15 cellular contexts compared by ENCODE assay signal in the genomic region with DNA sequence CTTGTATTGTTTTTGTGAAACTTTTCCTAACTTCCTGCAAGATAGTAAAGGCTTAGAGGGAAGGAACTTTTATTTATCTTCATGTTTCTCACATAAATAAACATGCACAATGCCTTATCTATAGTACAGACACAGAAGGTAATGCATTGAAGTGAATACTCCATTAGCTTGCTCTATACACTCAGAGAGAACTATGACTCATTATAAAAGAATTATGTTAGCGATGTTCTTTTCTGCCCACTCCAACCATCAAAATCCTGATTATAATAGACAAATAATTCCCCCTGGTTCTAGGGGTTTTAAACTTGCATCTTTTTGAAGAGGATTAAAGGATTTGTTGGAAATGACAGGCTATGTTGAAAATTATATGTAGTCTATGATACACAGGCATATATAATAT.
"Had no signal": no experiment of that assay in that cellular context is flagged by ENCODE, and none has a peak within 500 bp of the region (broad histone marks: within the 10 kb centered on the region; RNA-seq: fewer than 3 reads in every experiment).

No MANE protein-coding gene starts in this region.

- FAIRE-seq: kidney, pancreas had no signal

- H3K27ac ChIP-seq: heart right ventricle, pancreas, stomach, vagina, VCaP had no signal

- H3K36me3 ChIP-seq: heart right ventricle, pancreas, stomach, vagina had no signal

- H3K9me3 Mint-ChIP-seq: activated CD4-positive, alpha-beta memory T cell treated with anti-CD3 and anti-CD28 coated beads for 36 hours; brain; dendritic cell treated with granulocyte-macrophage colony-stimulating factor and Interleukin-4, amounts not matched to agents 40 ng/mL and 50 ng/mL, for 4 days; endodermal cell; neural crest cell had no signal

- DNase-seq: activated CD4-positive, alpha-beta memory T cell treated with anti-CD3 and anti-CD28 coated beads for 36 hours; activated CD8-positive, alpha-beta memory T cell treated with anti-CD3 and anti-CD28 coated beads, Interleukin-2, amount 50 U/mL, for 4 hours; endodermal cell; heart right ventricle; kidney; left ventricle myocardium superior; pancreas; small intestine; stomach; SW 1271 had no signal

- H3K4me1 Mint-ChIP-seq: endodermal cell, neural crest cell had no signal

- H3K9me3 ChIP-seq: heart right ventricle, pancreas, stomach, vagina had no signal

- H3K4me1 ChIP-seq: heart right ventricle, pancreas, stomach, vagina had no signal

- H3K27me3 Mint-ChIP-seq: activated CD4-positive, alpha-beta memory T cell treated with anti-CD3 and anti-CD28 coated beads for 36 hours; brain; dendritic cell treated with granulocyte-macrophage colony-stimulating factor and Interleukin-4, amounts not matched to agents 40 ng/mL and 50 ng/mL, for 4 days had no signal

- H3K4me3 ChIP-seq: heart right ventricle, pancreas, stomach, vagina had no signal

- H3K36me3 Mint-ChIP-seq: activated CD4-positive, alpha-beta memory T cell treated with anti-CD3 and anti-CD28 coated beads for 36 hours; brain had no signal

- H3K27ac Mint-ChIP-seq: activated CD4-positive, alpha-beta memory T cell treated with anti-CD3 and anti-CD28 coated beads for 36 hours; brain; dendritic cell treated with granulocyte-macrophage colony-stimulating factor and Interleukin-4, amounts not matched to agents 40 ng/mL and 50 ng/mL, for 4 days; endodermal cell had no signal

- H3K4me3 Mint-ChIP-seq: activated CD4-positive, alpha-beta memory T cell treated with anti-CD3 and anti-CD28 coated beads for 36 hours; brain; dendritic cell treated with granulocyte-macrophage colony-stimulating factor and Interleukin-4, amounts not matched to agents 40 ng/mL and 50 ng/mL, for 4 days; endodermal cell; neural crest cell had no signal

- ATAC-seq: heart right ventricle, left ventricle myocardium superior, pancreas had no signal

- H3K27me3 ChIP-seq: heart right ventricle, pancreas, stomach, vagina had no signal
